ENCODE assay signal across 15 cellular contexts in the genomic region with DNA sequence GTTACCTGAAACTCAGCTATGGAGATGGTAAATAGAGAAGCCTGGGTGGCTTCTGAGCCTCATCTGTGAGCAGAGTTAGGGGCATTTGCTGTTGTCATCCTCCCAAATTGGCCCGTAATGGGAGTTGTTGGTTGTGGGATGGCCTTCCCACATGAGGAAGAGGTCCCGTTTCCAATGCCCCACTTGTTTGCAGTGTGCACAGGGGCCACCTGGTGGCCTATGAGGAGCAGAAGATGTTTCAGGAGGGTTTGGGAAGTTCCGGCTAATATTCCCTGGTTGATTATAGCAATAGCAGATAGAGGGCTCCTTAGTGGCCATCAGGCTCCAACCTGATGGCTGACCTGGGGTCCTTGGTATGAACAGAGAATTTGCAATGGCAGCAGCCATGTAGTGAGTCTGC.
DNase-seq lines count a peak whose midpoint lies in the region; ATAC-seq and TF ChIP-seq lines count a peak whose summit lies in the region.
"Had no signal": no experiment of that assay in that cellular context is flagged by ENCODE, and none has a peak within 500 bp of the region (broad histone marks: within the 10 kb centered on the region; RNA-seq: fewer than 3 reads in every experiment).

No MANE protein-coding gene starts in this region.

- CTCF ChIA-PET in HCT116 (lab: Charles Lee): no interaction called here

- peak; percentile 63 for TF ChIP-seq RAD21 in HCT116 (IDR thresholded peaks at IDR 0.05; ENCODE audit: low read depth)

- H3K27me3 ChIP-seq in HCT116 (ENCODE audit: insufficient read depth, low read length) (no peaks in the 10 kb centered on the region), kidney epithelial cell (ENCODE audit: control insufficient read depth, insufficient read depth, low read length) (no peaks in the 10 kb centered on the region)
- H3K27me3 ChIP-seq: tibial artery had no signal

- POLR2A ChIA-PET in HCT116 (lab: Charles Lee): no interaction called here

- no peaks in the 10 kb centered on the region for H3K9me3 ChIP-seq in HCT116 (ENCODE audit: control insufficient read depth in 1 of 2, insufficient read depth in 1 of 2, low read depth in 1 of 2, low read length in 2 of 2)
- H3K9me3 ChIP-seq: lower lobe of right lung, tibial artery had no signal

- H3K79me2 ChIP-seq in HCT116 (ENCODE audit: insufficient read depth, low read length): no peaks in the 10 kb centered on the region

- RAD21 ChIA-PET in HCT116 (lab: Charles Lee; ENCODE audit: low non-redundant PET in 1 of 2, low total read pairs in 2 of 2, uncharacterized antibody in 2 of 2, unreplicated experiment in 2 of 2): no interaction called here

- TF ChIP-seq POLR2A in HCT116 (IDR thresholded peaks at IDR 0.05; ENCODE audit: borderline replicate concordance, extremely low read depth, insufficient read depth, insufficient read length): no peak

- H3K4me3 ChIP-seq in HCT116 (replicated peaks in 1 of 2; ENCODE audit: low read depth in 1 of 2, low read length in 2 of 2): no peak overlapping the region
- H3K4me3 ChIP-seq in kidney epithelial cell (ENCODE audit: low read depth, low read length): no peak overlapping the region
- H3K4me3 ChIP-seq: lower lobe of right lung, tibial artery had no signal

- no peaks in the 10 kb centered on the region for H3K36me3 ChIP-seq in HCT116 (ENCODE audit: control insufficient read depth in 1 of 2, insufficient read depth in 2 of 2, low read length in 2 of 2)
- H3K36me3 ChIP-seq in kidney epithelial cell (ENCODE audit: control insufficient read depth, insufficient read depth, low read length): no peaks in the 10 kb centered on the region
- H3K36me3 ChIP-seq: lower lobe of right lung, tibial artery had no signal

- no peak overlapping the region for H2AFZ ChIP-seq in HCT116 (ENCODE audit: low read depth, low read length, poor library complexity, severe bottlenecking)

- intact Hi-C loops in HCT116 (cut with micrococcal nuclease): loop anchor here (1.0 to 2.0 kb wide), 3 partner anchors 266 to 1483 kb away; no protein-coding TSS in a partner anchor

- H3K4me1 ChIP-seq in HCT116 (ENCODE audit: control insufficient read depth in 1 of 2, insufficient read depth in 2 of 2, low read length in 2 of 2): no peaks in the 10 kb centered on the region
- H3K4me1 ChIP-seq: lower lobe of right lung, tibial artery had no signal

- no peaks in the 10 kb centered on the region for H3K9me2 ChIP-seq in HCT116 (ENCODE audit: insufficient read depth)

- peak; percentile 14 for DNase-seq in AG20443 (ENCODE audit: low spot score)
- peak; percentile 18 for DNase-seq in HCT116 (ENCODE audit: low read depth, low spot score)
- no peak for DNase-seq in kidney epithelial cell (ENCODE audit: low read depth)
- DNase-seq in NCI-H446 treated with DMSO at 0.1 percent for 48 hours (lab: John Stamatoyannopoulos, UW): no peak
- no peak for DNase-seq in NCI-H1436 (lab: John Stamatoyannopoulos, UW)
- DNase-seq in dedifferentiated amniotic fluid mesenchymal stem cell (ENCODE audit: extremely low spot score): no peak
- DNase-seq: activated T-cell treated with anti-CD3 and anti-CD28 coated beads, Interleukin-2, amount 50 U/mL, for 72 hours; foreskin melanocyte; lower lobe of right lung; NCI-H1930; retina; RPMI8226; tibial artery had no signal

- no peaks in the 10 kb centered on the region for H4K20me1 ChIP-seq in HCT116 (ENCODE audit: insufficient read depth)

- no peak overlapping the region for H3K27ac ChIP-seq in HCT116 (ENCODE audit: low read depth, low read length)
- no peak overlapping the region for H3K27ac ChIP-seq in VCaP
- H3K27ac ChIP-seq: lower lobe of right lung, tibial artery had no signal

- no peak overlapping the region for H3K9ac ChIP-seq in HCT116 (ENCODE audit: low read length)

- BruUV-seq in HCT116 (replicated peaks; lab: Mats Ljungman, UMichigan): no TSS peak

- TF ChIP-seq CTCF in HCT116 (IDR thresholded peaks at IDR 0.05 in 2 of 3, conservative IDR thresholded peaks at IDR 0.05 in 1 of 3; ENCODE audit: borderline replicate concordance in 1 of 3, insufficient read depth in 1 of 3, low read depth in 2 of 3, low read length in 2 of 3) (peak; percentile 41 to 53 (median 43); a peak in 5 of 6 replicates), VCaP (conservative IDR thresholded peaks at IDR 0.05) (peak; percentile 66), kidney epithelial cell (IDR thresholded peaks at IDR 0.05; ENCODE audit: insufficient read depth, low read length, poor library complexity, severe bottlenecking) (peak; percentile 10)

- no peak overlapping the region for H3K4me2 ChIP-seq in HCT116 (ENCODE audit: low read length)

- ATAC-seq in HCT116 (peak; percentile 81), GM21737 (IDR thresholded peaks at IDR 0.05; ENCODE audit: unreplicated experiment) (no peak)
- ATAC-seq: activated T-cell treated with anti-CD3 and anti-CD28 coated beads, Interleukin-2, amount 50 U/mL, for 72 hours; lower lobe of right lung had no signal

TF ChIP-seq in HCT116, 20 proteins besides CTCF, POLR2A, EP300 and RAD21:
- TF ChIP-seq CBX3 (IDR thresholded peaks at IDR 0.05; ENCODE audit: low read depth): no peak
- no peak for TF ChIP-seq ZFX (IDR thresholded peaks at IDR 0.05)
- no peak for TF ChIP-seq EZH2 (IDR thresholded peaks at IDR 0.05)
- no peak for TF ChIP-seq ZNF274 (IDR thresholded peaks at IDR 0.05; ENCODE audit: low read depth, low read length)

Comparison
In these comparisons a context has a peak if more than half of its experiments do, and no peak if none do; other contexts are left out.
1. DNase-seq: peak in AG20443 (single experiment) and HCT116 (single experiment); none in kidney epithelial cell (single experiment), NCI-H446 treated with DMSO at 0.1 percent for 48 hours (single experiment), NCI-H1436 (single experiment) and dedifferentiated amniotic fluid mesenchymal stem cell (single experiment).
2. CTCF ChIP-seq: peak in every context shown above with its lines; median percentile 66 in VCaP; 43 in HCT116; 10 in kidney epithelial cell.